1 cellular context compared by ENCODE assay signal in the genomic region with DNA sequence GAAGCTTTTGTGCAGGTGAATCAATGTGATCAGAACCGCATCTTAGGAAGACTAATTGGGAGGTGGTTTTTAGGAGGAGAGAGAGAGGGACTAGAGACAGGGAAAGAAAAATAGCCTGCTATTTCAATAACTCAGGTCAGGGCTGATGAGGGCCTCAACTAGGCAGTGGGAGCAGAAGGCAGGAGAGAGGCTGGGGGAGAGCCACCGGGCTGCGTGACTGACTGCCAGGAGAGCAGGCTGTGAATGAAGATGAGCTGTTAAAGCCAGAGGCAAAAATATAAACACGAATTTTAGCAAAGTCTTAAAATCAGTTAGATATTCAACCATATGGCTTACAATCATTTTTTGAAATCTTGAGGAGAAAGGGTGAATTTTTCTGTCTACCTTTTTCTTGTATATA.
TF ChIP-seq lines count a peak whose summit lies in the region.

No MANE protein-coding gene starts in this region.

TF ChIP-seq in GM23338, 12 proteins besides CTCF, POLR2A, EP300 and RAD21 (continued from another document):
- TF ChIP-seq, protein P1, sequence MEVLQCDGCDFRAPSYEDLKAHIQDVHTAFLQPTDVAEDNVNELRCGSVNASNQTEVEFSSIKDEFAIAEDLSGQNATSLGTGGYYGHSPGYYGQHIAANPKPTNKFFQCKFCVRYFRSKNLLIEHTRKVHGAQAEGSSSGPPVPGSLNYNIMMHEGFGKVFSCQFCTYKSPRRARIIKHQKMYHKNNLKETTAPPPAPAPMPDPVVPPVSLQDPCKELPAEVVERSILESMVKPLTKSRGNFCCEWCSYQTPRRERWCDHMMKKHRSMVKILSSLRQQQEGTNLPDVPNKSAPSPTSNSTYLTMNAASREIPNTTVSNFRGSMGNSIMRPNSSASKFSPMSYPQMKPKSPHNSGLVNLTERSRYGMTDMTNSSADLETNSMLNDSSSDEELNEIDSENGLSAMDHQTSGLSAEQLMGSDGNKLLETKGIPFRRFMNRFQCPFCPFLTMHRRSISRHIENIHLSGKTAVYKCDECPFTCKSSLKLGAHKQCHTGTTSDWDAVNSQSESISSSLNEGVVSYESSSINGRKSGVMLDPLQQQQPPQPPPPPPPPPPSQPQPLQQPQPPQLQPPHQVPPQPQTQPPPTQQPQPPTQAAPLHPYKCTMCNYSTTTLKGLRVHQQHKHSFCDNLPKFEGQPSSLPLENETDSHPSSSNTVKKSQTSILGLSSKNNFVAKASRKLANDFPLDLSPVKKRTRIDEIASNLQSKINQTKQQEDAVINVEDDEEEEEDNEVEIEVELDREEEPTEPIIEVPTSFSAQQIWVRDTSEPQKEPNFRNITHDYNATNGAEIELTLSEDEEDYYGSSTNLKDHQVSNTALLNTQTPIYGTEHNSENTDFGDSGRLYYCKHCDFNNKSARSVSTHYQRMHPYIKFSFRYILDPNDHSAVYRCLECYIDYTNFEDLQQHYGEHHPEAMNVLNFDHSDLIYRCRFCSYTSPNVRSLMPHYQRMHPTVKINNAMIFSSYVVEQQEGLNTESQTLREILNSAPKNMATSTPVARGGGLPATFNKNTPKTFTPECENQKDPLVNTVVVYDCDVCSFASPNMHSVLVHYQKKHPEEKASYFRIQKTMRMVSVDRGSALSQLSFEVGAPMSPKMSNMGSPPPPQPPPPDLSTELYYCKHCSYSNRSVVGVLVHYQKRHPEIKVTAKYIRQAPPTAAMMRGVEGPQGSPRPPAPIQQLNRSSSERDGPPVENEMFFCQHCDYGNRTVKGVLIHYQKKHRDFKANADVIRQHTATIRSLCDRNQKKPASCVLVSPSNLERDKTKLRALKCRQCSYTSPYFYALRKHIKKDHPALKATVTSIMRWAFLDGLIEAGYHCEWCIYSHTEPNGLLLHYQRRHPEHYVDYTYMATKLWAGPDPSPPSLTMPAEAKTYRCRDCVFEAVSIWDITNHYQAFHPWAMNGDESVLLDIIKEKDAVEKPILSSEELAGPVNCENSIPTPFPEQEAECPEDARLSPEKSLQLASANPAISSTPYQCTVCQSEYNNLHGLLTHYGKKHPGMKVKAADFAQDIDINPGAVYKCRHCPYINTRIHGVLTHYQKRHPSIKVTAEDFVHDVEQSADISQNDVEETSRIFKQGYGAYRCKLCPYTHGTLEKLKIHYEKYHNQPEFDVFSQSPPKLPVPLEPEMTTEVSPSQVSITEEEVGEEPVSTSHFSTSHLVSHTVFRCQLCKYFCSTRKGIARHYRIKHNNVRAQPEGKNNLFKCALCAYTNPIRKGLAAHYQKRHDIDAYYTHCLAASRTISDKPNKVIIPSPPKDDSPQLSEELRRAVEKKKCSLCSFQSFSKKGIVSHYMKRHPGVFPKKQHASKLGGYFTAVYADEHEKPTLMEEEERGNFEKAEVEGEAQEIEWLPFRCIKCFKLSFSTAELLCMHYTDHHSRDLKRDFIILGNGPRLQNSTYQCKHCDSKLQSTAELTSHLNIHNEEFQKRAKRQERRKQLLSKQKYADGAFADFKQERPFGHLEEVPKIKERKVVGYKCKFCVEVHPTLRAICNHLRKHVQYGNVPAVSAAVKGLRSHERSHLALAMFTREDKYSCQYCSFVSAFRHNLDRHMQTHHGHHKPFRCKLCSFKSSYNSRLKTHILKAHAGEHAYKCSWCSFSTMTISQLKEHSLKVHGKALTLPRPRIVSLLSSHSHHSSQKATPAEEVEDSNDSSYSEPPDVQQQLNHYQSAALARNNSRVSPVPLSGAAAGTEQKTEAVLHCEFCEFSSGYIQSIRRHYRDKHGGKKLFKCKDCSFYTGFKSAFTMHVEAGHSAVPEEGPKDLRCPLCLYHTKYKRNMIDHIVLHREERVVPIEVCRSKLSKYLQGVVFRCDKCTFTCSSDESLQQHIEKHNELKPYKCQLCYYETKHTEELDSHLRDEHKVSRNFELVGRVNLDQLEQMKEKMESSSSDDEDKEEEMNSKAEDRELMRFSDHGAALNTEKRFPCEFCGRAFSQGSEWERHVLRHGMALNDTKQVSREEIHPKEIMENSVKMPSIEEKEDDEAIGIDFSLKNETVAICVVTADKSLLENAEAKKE (CRISPR knock-in tag; IDR thresholded peaks at IDR 0.05), result no peak
